8 cellular contexts compared by ENCODE assay signal in genomic region chr5:134738133-134738962, GRCh38. TPM values are rescaled to one million over a fixed set of nuclear protein-coding genes. Genes with fewer than 3 reads are reported as not detected.
DNase-seq lines count a peak whose midpoint lies in the region; ATAC-seq and TF ChIP-seq lines count a peak whose summit lies in the region.

TSS of gene CAMLG (plus strand) at chr5:134738548. CDS start at chr5:134738621, 73 bp downstream.

- peak; percentile 89 to 92 for TF ChIP-seq POLR2A in Peyer's patch (IDR thresholded peaks at IDR 0.05)
- TF ChIP-seq POLR2A in esophagus muscularis mucosa (IDR thresholded peaks at IDR 0.05; ENCODE audit: low read depth), result peak; percentile 95

- TF ChIP-seq CTCF in DND-41 (IDR thresholded peaks at IDR 0.05; ENCODE audit: borderline replicate concordance, extremely low read depth, low read length, poor library complexity, severe bottlenecking), result peak; percentile 81
- TF ChIP-seq CTCF in KMS-11 (conservative IDR thresholded peaks at IDR 0.05; ENCODE audit: low read depth, low read length), result peak; percentile 68
- peak; percentile 69 to 84 (median 76) for TF ChIP-seq CTCF in Peyer's patch (IDR thresholded peaks at IDR 0.05)
- TF ChIP-seq CTCF in esophagus muscularis mucosa (IDR thresholded peaks at IDR 0.05), result peak; percentile 21 to 49 (median 38)

- peak within 1 kb of the TSS; percentile 86 for H3K27ac Mint-ChIP-seq in activated T-cell treated with anti-CD3 and anti-CD28 coated beads, Interleukin-2, amount 50 U/mL, for 72 hours

- H3K36me3 ChIP-seq in DND-41 (ENCODE audit: insufficient read depth, low read length) (peaks cover 24% of the 10 kb centered on the region), KMS-11 (ENCODE audit: insufficient read depth) (no peaks in the 10 kb centered on the region), Peyer's patch (peaks cover 0 to 10% (median 0%) of the 10 kb centered on the region in 3 donors), esophagus muscularis mucosa (peaks cover 0 to 20% (median 3%) of the 10 kb centered on the region in 4 donors)

- H3K9me3 Mint-ChIP-seq in activated T-cell treated with anti-CD3 and anti-CD28 coated beads, Interleukin-2, amount 50 U/mL, for 72 hours, result no peaks in the 10 kb centered on the region

- peaks cover 45% of the 10 kb centered on the region for H3K4me1 Mint-ChIP-seq in activated T-cell treated with anti-CD3 and anti-CD28 coated beads, Interleukin-2, amount 50 U/mL, for 72 hours (ENCODE audit: low read depth)

- H3K4me2 ChIP-seq in DND-41 (ENCODE audit: insufficient read depth, low read length) (peak within 1 kb of the TSS; percentile 78), KMS-11 (peak within 1 kb of the TSS; percentile 66)

- DNase-seq in DND-41 (peak; percentile 97), Peyer's patch (peak; percentile 98 to 99 (median 99)), esophagus muscularis mucosa (ENCODE audit: extremely low spot score) (peak; percentile 99), myocyte (ENCODE audit: low read depth) (peak; percentile 99)
- DNase-seq in activated T-cell treated with anti-CD3 and anti-CD28 coated beads, Interleukin-2, amount 50 U/mL, for 72 hours, result peak; percentile 98 to 99
- peak; percentile 95 to 97 for DNase-seq in stimulated activated CD8-positive, alpha-beta memory T cell treated with anti-CD3 and anti-CD28 coated beads, Interleukin-7, amount 100 ng/mL, for 48 hours (ENCODE audit: extremely low read depth in 1 of 2, low read depth in 1 of 2)

- H3K27ac ChIP-seq in DND-41 (ENCODE audit: low read length), result peak within 1 kb of the TSS; percentile 75
- peak within 1 kb of the TSS; percentile 23; the same call in 1 of the 2 replicates for H3K27ac ChIP-seq in KMS-11
- peak within 1 kb of the TSS; percentile 87 to 93 (median 88) for H3K27ac ChIP-seq in Peyer's patch
- H3K27ac ChIP-seq in esophagus muscularis mucosa (replicated peaks in 1 of 4), result peak within 1 kb of the TSS; percentile 92 to 98 (median 94)

- H3K36me3 Mint-ChIP-seq in activated T-cell treated with anti-CD3 and anti-CD28 coated beads, Interleukin-2, amount 50 U/mL, for 72 hours (ENCODE audit: insufficient read depth in 2 of 2), result peaks cover 6 to 10% of the 10 kb centered on the region in 2 donors

- no peaks in the 10 kb centered on the region for H3K27me3 Mint-ChIP-seq in activated T-cell treated with anti-CD3 and anti-CD28 coated beads, Interleukin-2, amount 50 U/mL, for 72 hours (ENCODE audit: low read depth)

- under 1% methylated on average over 39 of the region's 66 CpGs for WGBS in esophagus muscularis mucosa

- H3K79me2 ChIP-seq in DND-41 (ENCODE audit: insufficient read depth, low read length) (peaks cover 46% of the 10 kb centered on the region), KMS-11 (ENCODE audit: insufficient read depth, low read depth) (peaks cover 28% of the 10 kb centered on the region)

- H3K27me3 ChIP-seq in DND-41 (ENCODE audit: insufficient read depth, low read length, poor library complexity) (no peaks in the 10 kb centered on the region), KMS-11 (ENCODE audit: insufficient read depth, low read depth) (no peaks in the 10 kb centered on the region), Peyer's patch (no peaks in the 10 kb centered on the region), esophagus muscularis mucosa (no peaks in the 10 kb centered on the region)

- H3K9me3 ChIP-seq in DND-41 (ENCODE audit: insufficient read depth, low read length, severe bottlenecking), result no peaks in the 10 kb centered on the region
- H3K9me3 ChIP-seq in Peyer's patch, result no peaks in the 10 kb centered on the region
- H3K9me3 ChIP-seq in esophagus muscularis mucosa, result no peaks in the 10 kb centered on the region

- no peak for TF ChIP-seq EP300 in esophagus muscularis mucosa (IDR thresholded peaks at IDR 0.05)

- ATAC-seq in DND-41 (ENCODE audit: insufficient read depth, low read depth) (peak; percentile 96), GM21737 (IDR thresholded peaks at IDR 0.05; ENCODE audit: unreplicated experiment) (peak; percentile 94)
- peak; percentile 97 to 98 for ATAC-seq in activated T-cell treated with anti-CD3 and anti-CD28 coated beads, Interleukin-2, amount 50 U/mL, for 72 hours (replicated peaks in 1 of 2)

- H2AFZ ChIP-seq in DND-41 (ENCODE audit: low read depth, low read length) (peak within 1 kb of the TSS; percentile 87), KMS-11 (ENCODE audit: low read depth) (peak within 1 kb of the TSS; percentile 84)

- peaks cover 11% of the 10 kb centered on the region; the same call in 1 of the 2 replicates for H4K20me1 ChIP-seq in DND-41 (ENCODE audit: insufficient read depth, low read length)
- no peaks in the 10 kb centered on the region for H4K20me1 ChIP-seq in KMS-11 (ENCODE audit: insufficient read depth)

- H3K4me3 Mint-ChIP-seq in activated T-cell treated with anti-CD3 and anti-CD28 coated beads, Interleukin-2, amount 50 U/mL, for 72 hours, result peak within 1 kb of the TSS; percentile 89 to 99

- H3K4me3 ChIP-seq in DND-41 (ENCODE audit: low read depth in 1 of 2, low read length in 2 of 2), result peak within 1 kb of the TSS; percentile 56 to 77
- no peak within 1 kb of the TSS for H3K4me3 ChIP-seq in KMS-11 (IDR thresholded peaks at IDR 0.05; ENCODE audit: insufficient read depth, low read depth, low read length)
- H3K4me3 ChIP-seq in Peyer's patch, result peak within 1 kb of the TSS; percentile 70 to 92 (median 88)
- peak within 1 kb of the TSS; percentile 74 to 90 (median 82) for H3K4me3 ChIP-seq in esophagus muscularis mucosa

- intact Hi-C loops in esophagus muscularis mucosa (cut with DNase I), result loop anchor here (2.0 kb wide), 1 partner anchor 166 kb away; the partner anchor contains the start of gene PCBD2

- H3K4me1 ChIP-seq in DND-41 (ENCODE audit: insufficient read depth, low read length) (peaks cover 45% of the 10 kb centered on the region), KMS-11 (ENCODE audit: low read depth, poor library complexity, severe bottlenecking) (peaks cover 19% of the 10 kb centered on the region), Peyer's patch (peaks cover 0 to 26% (median 4%) of the 10 kb centered on the region in 4 donors), esophagus muscularis mucosa (peaks cover 16 to 46% (median 37%) of the 10 kb centered on the region in 4 donors)

- H3K9ac ChIP-seq in DND-41 (ENCODE audit: low read depth, low read length) (peak within 1 kb of the TSS; percentile 75), KMS-11 (peak within 1 kb of the TSS; percentile 62)

RNA-seq across cellular contexts. Expression of gene CAMLG, which starts in this region (rescaled TPM):
- total RNA-seq in Peyer's patch, result 10 to 100 TPM; 15.7 to 25.6 (median 20.9) TPM
- total RNA-seq in activated T-cell treated with anti-CD3 and anti-CD28 coated beads, Interleukin-2, amount 50 U/mL, for 72 hours, result 10 to 100 TPM; 55.0 to 61.9 TPM
- 10 to 100 TPM; 38.5 to 54.4 (median 49.8) TPM for total RNA-seq in esophagus muscularis mucosa
- total RNA-seq in myocyte, result 22.0 and 22.6 TPM in 2 replicates
- 38.6 TPM for polyA plus RNA-seq in myocyte (2012)

Comparison
In these comparisons a context has a peak if more than half of its experiments do, and no peak if none do; other contexts are left out.
1. H3K27ac ChIP-seq: peak in every context shown above with its lines; median percentile 94 in esophagus muscularis mucosa; 88 in Peyer's patch; 75 in DND-41; 23 in KMS-11.